Comparison of ENCODE assay signal across 10 cellular contexts in the genomic region with DNA sequence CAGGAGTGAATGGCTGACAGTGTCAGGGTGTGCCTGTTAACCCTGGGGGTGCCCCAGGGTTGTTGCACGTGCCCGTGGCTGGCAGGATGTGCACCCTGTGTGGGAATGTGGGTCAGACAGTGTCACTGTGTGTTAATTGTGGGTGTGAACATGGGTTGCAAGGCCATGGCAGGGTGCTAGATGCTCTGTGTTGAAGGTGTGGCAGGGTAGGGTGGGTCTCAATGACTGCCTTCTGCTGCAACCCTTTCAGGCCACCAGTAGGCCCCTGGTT. TPM values are rescaled to one million over a fixed set of nuclear protein-coding genes. Genes with fewer than 3 reads are reported as not detected.
A peak's percentile ranks its signal among the peaks of the same experiment; 100 is the strongest.
DNase-seq lines count a peak whose midpoint lies in the region; ATAC-seq and TF ChIP-seq lines count a peak whose summit lies in the region.
"Had no signal": no experiment of that assay in that cellular context is flagged by ENCODE, and none has a peak within 500 bp of the region (broad histone marks: within the 10 kb centered on the region; RNA-seq: fewer than 3 reads in every experiment).

No MANE protein-coding gene starts in this region.

- H3K9me3 ChIP-seq in Peyer's patch (no peaks in the 10 kb centered on the region), colonic mucosa (no peaks in the 10 kb centered on the region)

- no peak for TF ChIP-seq POLR2A in Peyer's patch (IDR thresholded peaks at IDR 0.05)

- ATAC-seq in GM18907 (IDR thresholded peaks at IDR 0.05; ENCODE audit: unreplicated experiment) (peak; percentile 12), HG03097 (IDR thresholded peaks at IDR 0.05; ENCODE audit: low FRiP score, unreplicated experiment) (no peak), HG03521 (IDR thresholded peaks at IDR 0.05; ENCODE audit: unreplicated experiment) (no peak)

- no peak for TF ChIP-seq CTCF in Peyer's patch (IDR thresholded peaks at IDR 0.05)
- no peak for TF ChIP-seq CTCF in colonic mucosa (IDR thresholded peaks at IDR 0.05)

- no peak overlapping the region for H3K4me3 ChIP-seq in Peyer's patch
- no peak overlapping the region for H3K4me3 ChIP-seq in colonic mucosa
- peak overlapping the region; percentile 21 for H3K4me3 ChIP-seq in rectal smooth muscle tissue (ENCODE audit: low read length)

- H3K36me3 ChIP-seq in Peyer's patch, result peaks cover 0 to 13% (median 0%) of the 10 kb centered on the region in 3 donors
- H3K36me3 ChIP-seq in colonic mucosa, result no peaks in the 10 kb centered on the region
- peaks cover 2% of the 10 kb centered on the region for H3K36me3 ChIP-seq in rectal smooth muscle tissue (ENCODE audit: control insufficient read depth, insufficient read depth, low read length)

- peak overlapping the region in 3 of 4 donors; percentile 14 to 59 (median 46) for H3K27ac ChIP-seq in Peyer's patch
- peak overlapping the region; percentile 15 for H3K27ac ChIP-seq in colonic mucosa
- H3K27ac ChIP-seq in rectal smooth muscle tissue (ENCODE audit: low read depth, low read length), result no peak overlapping the region

- no peak for DNase-seq in Peyer's patch
- DNase-seq in colonic mucosa, result no peak
- no peak for DNase-seq in Kasumi-1 (lab: John Stamatoyannopoulos, UW)
- DNase-seq in AG08395 (ENCODE audit: low spot score), result no peak

- H3K27me3 ChIP-seq in Peyer's patch (no peaks in the 10 kb centered on the region), colonic mucosa (no peaks in the 10 kb centered on the region), rectal smooth muscle tissue (ENCODE audit: control insufficient read depth, insufficient read depth, low read length) (no peaks in the 10 kb centered on the region)

- H3K9ac ChIP-seq in colonic mucosa (ENCODE audit: low read depth in 2 of 2, low read length in 2 of 2) (peak overlapping the region in 1 of 2 donors; percentile 47), rectal smooth muscle tissue (ENCODE audit: low read length) (no peak overlapping the region)

- peaks cover 0 to 27% (median 2%) of the 10 kb centered on the region in 4 donors for H3K4me1 ChIP-seq in Peyer's patch
- H3K4me1 ChIP-seq in colonic mucosa, result peaks cover 14% of the 10 kb centered on the region
- H3K4me1 ChIP-seq in rectal smooth muscle tissue (ENCODE audit: control insufficient read depth, insufficient read depth, low read length), result peaks cover 6% of the 10 kb centered on the region

- intact Hi-C loops in colonic mucosa (cut with DNase I), result loop anchor here (5.0 kb wide), 1 partner anchor 59 kb away; no protein-coding TSS in a partner anchor

RNA-seq across cellular contexts. Expression of a gene that starts 8.3 kb away (rescaled TPM):
- total RNA-seq in Peyer's patch (10 to 100 TPM in 2 of 4 donors, 1 to 10 TPM in 2; 4.1 to 18.9 (median 10.8) TPM), colonic mucosa (10 to 100 TPM; 11.6 to 20.0 TPM)

RNA-seq across cellular contexts. Expression of a gene that starts 11.1 kb away (rescaled TPM):
- 10 to 100 TPM in 3 of 4 donors, 1 to 10 TPM in 1; 2.9 to 44.6 (median 12.0) TPM for total RNA-seq in Peyer's patch
- total RNA-seq in colonic mucosa, result 1 to 10 TPM; 4.9 to 8.8 TPM

RNA-seq across cellular contexts. Expression of a gene that starts 16.9 kb away (rescaled TPM):
- total RNA-seq in Peyer's patch (10 to 100 TPM; 36.9 to 63.5 (median 50.3) TPM), colonic mucosa (10 to 100 TPM; 31.1 to 64.6 TPM)

RNA-seq across cellular contexts. Expression of a gene that starts 19.5 kb away (rescaled TPM):
- 10 to 100 TPM in 3 of 4 donors, 1 to 10 TPM in 1; 1.7 to 21.9 (median 18.8) TPM for total RNA-seq in Peyer's patch
- 10 to 100 TPM; 14.2 to 20.2 TPM for total RNA-seq in colonic mucosa

RNA-seq across cellular contexts. Expression of a gene that starts 36.3 kb away (rescaled TPM):
- under 1 TPM in 2 of 4 donors, not detected in 2; 0.27 to 0.35 TPM for total RNA-seq in Peyer's patch
- total RNA-seq in colonic mucosa, result under 1 TPM; 0.37 to 0.47 TPM
- total RNA-seq: dermis microvascular lymphatic vessel endothelial cell, posterior vena cava had no signal
